ENCODE assay signal across 3 cellular contexts in genomic region chr19:8893419-8893818, GRCh38.
TF ChIP-seq lines count a peak whose summit lies in the region.

No MANE protein-coding gene starts in this region.

TF ChIP-seq in HepG2, 621 proteins besides CTCF, POLR2A, EP300 and RAD21:
- TF ChIP-seq ARNT (IDR thresholded peaks at IDR 0.05): 0 out of 2 replicates have a peak, but pooled peaks have one; percentile 43
- no peak for TF ChIP-seq ZNF484 (CRISPR knock-in tag; IDR thresholded peaks at IDR 0.05; ENCODE audit: borderline replicate concordance, low read depth)
- TF ChIP-seq CREB1 (IDR thresholded peaks at IDR 0.05): peak; percentile 96
- no peak for TF ChIP-seq CREB1 (CRISPR knock-in tag; IDR thresholded peaks at IDR 0.05)
- no peak for TF ChIP-seq FOSL1 (CRISPR knock-in tag; IDR thresholded peaks at IDR 0.05; ENCODE audit: borderline replicate concordance)
- TF ChIP-seq ATF7 (IDR thresholded peaks at IDR 0.05): 0 out of 2 replicates have a peak, but pooled peaks have one; percentile 18
- no peak for TF ChIP-seq ATF7 (CRISPR knock-in tag; IDR thresholded peaks at IDR 0.05)
- TF ChIP-seq PTBP1 (IDR thresholded peaks at IDR 0.05; ENCODE audit: low read depth, low read length, poor library complexity, severe bottlenecking): no peak
- TF ChIP-seq, protein P1, sequence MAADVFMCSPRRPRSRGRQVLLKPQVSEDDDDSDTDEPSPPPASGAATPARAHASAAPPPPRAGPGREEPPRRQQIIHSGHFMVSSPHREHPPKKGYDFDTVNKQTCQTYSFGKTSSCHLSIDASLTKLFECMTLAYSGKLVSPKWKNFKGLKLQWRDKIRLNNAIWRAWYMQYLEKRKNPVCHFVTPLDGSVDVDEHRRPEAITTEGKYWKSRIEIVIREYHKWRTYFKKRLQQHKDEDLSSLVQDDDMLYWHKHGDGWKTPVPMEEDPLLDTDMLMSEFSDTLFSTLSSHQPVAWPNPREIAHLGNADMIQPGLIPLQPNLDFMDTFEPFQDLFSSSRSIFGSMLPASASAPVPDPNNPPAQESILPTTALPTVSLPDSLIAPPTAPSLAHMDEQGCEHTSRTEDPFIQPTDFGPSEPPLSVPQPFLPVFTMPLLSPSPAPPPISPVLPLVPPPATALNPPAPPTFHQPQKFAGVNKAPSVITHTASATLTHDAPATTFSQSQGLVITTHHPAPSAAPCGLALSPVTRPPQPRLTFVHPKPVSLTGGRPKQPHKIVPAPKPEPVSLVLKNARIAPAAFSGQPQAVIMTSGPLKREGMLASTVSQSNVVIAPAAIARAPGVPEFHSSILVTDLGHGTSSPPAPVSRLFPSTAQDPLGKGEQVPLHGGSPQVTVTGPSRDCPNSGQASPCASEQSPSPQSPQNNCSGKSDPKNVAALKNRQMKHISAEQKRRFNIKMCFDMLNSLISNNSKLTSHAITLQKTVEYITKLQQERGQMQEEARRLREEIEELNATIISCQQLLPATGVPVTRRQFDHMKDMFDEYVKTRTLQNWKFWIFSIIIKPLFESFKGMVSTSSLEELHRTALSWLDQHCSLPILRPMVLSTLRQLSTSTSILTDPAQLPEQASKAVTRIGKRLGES (CRISPR knock-in tag; IDR thresholded peaks at IDR 0.05; ENCODE audit: borderline replicate concordance): no peak
- no peak for TF ChIP-seq HNF4A (CRISPR knock-in tag; IDR thresholded peaks at IDR 0.05)
TF ChIP-seq in HepG2: peak in this region for 3.

TF ChIP-seq in K562, 482 proteins besides CTCF, POLR2A, EP300 and RAD21:
- TF ChIP-seq NRF1 (conservative IDR thresholded peaks at IDR 0.05 in 1 of 2, IDR thresholded peaks at IDR 0.05 in 1 of 2) (no peak), ATF1 (CRISPR knock-in tag; IDR thresholded peaks at IDR 0.05) (no peak), ATF1 (tag; IDR thresholded peaks at IDR 0.05) (peak; percentile 31; the same call in 1 of the 2 replicates)

TF ChIP-seq in H1, 55 proteins besides CTCF, POLR2A, EP300 and RAD21:
- TF ChIP-seq CHD2 (IDR thresholded peaks at IDR 0.05; ENCODE audit: low read length) (no peak), TBP (IDR thresholded peaks at IDR 0.05; ENCODE audit: low read depth, low read length) (no peak)
- TF ChIP-seq, protein P2, sequence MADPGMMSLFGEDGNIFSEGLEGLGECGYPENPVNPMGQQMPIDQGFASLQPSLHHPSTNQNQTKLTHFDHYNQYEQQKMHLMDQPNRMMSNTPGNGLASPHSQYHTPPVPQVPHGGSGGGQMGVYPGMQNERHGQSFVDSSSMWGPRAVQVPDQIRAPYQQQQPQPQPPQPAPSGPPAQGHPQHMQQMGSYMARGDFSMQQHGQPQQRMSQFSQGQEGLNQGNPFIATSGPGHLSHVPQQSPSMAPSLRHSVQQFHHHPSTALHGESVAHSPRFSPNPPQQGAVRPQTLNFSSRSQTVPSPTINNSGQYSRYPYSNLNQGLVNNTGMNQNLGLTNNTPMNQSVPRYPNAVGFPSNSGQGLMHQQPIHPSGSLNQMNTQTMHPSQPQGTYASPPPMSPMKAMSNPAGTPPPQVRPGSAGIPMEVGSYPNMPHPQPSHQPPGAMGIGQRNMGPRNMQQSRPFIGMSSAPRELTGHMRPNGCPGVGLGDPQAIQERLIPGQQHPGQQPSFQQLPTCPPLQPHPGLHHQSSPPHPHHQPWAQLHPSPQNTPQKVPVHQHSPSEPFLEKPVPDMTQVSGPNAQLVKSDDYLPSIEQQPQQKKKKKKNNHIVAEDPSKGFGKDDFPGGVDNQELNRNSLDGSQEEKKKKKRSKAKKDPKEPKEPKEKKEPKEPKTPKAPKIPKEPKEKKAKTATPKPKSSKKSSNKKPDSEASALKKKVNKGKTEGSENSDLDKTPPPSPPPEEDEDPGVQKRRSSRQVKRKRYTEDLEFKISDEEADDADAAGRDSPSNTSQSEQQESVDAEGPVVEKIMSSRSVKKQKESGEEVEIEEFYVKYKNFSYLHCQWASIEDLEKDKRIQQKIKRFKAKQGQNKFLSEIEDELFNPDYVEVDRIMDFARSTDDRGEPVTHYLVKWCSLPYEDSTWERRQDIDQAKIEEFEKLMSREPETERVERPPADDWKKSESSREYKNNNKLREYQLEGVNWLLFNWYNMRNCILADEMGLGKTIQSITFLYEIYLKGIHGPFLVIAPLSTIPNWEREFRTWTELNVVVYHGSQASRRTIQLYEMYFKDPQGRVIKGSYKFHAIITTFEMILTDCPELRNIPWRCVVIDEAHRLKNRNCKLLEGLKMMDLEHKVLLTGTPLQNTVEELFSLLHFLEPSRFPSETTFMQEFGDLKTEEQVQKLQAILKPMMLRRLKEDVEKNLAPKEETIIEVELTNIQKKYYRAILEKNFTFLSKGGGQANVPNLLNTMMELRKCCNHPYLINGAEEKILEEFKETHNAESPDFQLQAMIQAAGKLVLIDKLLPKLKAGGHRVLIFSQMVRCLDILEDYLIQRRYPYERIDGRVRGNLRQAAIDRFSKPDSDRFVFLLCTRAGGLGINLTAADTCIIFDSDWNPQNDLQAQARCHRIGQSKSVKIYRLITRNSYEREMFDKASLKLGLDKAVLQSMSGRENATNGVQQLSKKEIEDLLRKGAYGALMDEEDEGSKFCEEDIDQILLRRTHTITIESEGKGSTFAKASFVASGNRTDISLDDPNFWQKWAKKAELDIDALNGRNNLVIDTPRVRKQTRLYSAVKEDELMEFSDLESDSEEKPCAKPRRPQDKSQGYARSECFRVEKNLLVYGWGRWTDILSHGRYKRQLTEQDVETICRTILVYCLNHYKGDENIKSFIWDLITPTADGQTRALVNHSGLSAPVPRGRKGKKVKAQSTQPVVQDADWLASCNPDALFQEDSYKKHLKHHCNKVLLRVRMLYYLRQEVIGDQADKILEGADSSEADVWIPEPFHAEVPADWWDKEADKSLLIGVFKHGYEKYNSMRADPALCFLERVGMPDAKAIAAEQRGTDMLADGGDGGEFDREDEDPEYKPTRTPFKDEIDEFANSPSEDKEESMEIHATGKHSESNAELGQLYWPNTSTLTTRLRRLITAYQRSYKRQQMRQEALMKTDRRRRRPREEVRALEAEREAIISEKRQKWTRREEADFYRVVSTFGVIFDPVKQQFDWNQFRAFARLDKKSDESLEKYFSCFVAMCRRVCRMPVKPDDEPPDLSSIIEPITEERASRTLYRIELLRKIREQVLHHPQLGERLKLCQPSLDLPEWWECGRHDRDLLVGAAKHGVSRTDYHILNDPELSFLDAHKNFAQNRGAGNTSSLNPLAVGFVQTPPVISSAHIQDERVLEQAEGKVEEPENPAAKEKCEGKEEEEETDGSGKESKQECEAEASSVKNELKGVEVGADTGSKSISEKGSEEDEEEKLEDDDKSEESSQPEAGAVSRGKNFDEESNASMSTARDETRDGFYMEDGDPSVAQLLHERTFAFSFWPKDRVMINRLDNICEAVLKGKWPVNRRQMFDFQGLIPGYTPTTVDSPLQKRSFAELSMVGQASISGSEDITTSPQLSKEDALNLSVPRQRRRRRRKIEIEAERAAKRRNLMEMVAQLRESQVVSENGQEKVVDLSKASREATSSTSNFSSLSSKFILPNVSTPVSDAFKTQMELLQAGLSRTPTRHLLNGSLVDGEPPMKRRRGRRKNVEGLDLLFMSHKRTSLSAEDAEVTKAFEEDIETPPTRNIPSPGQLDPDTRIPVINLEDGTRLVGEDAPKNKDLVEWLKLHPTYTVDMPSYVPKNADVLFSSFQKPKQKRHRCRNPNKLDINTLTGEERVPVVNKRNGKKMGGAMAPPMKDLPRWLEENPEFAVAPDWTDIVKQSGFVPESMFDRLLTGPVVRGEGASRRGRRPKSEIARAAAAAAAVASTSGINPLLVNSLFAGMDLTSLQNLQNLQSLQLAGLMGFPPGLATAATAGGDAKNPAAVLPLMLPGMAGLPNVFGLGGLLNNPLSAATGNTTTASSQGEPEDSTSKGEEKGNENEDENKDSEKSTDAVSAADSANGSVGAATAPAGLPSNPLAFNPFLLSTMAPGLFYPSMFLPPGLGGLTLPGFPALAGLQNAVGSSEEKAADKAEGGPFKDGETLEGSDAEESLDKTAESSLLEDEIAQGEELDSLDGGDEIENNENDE (IDR thresholded peaks at IDR 0.05; ENCODE audit: insufficient replicate concordance, low read length): no peak
